Comparison of ENCODE assay signal across 8 cellular contexts in the genomic region with DNA sequence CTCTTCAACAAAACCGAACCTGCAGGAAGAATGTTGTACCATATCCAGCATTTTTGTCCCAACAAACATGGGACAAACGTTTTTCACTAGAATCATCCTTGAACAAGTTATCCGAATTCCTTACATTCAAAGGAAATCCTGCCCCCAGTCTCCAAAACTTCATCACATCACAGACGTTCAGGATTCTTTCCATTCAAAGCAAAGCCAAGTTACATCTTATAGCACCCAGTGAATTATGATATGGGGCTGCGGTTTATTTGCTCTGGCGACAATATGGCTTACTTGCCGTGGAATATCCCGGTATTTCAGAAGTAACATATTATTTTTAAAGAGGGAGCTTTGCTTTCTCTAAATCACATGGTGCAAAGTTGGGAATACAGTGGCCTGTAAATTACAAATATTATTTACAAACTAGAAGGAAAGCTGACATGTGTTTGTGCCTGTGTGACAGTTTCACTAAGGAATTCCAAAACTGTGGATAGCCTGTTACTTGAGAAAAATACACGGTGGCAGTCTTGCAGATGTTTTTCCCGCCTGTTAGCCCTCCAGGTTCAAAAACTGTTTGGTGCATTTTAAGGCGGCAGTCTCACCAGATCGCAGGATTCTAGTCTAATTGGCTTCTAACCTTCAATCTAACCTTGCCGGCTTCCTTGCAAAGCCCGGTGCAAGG. TPM values are rescaled to one million over a fixed set of nuclear protein-coding genes. Genes with fewer than 3 reads are reported as not detected.
A peak's percentile ranks its signal among the peaks of the same experiment; 100 is the strongest.
DNase-seq lines count a peak whose midpoint lies in the region; FAIRE-seq and TF ChIP-seq lines count a peak whose summit lies in the region.

No MANE protein-coding gene starts in this region.

- peak overlapping the region; percentile 96 for H3K27ac Mint-ChIP-seq in T-helper 1 cell treated with Interleukin-12 subunit alpha and Interleukin-12 subunit beta and Interleukin-4 antibody, amounts not matched to agents 30 μg/mL and 1 μg/mL, for 36 hours
- H3K27ac Mint-ChIP-seq in activated naive CD8-positive, alpha-beta T cell = peak overlapping the region; percentile 99

- peak overlapping the region; percentile 94 to 95 for H3K4me3 ChIP-seq in kidney (ENCODE audit: low read length in 2 of 2)

- H3K27ac ChIP-seq in kidney (ENCODE audit: low read depth in 2 of 2, low read length in 2 of 2) = peak overlapping the region; percentile 95 to 99
- H3K27ac ChIP-seq in temporal lobe (ENCODE audit: low read depth, low read length) = peak overlapping the region; percentile 92

- peak overlapping the region; percentile 92 for H3K4me3 Mint-ChIP-seq in T-helper 1 cell treated with Interleukin-12 subunit alpha and Interleukin-12 subunit beta and Interleukin-4 antibody, amounts not matched to agents 30 μg/mL and 1 μg/mL, for 36 hours
- peak overlapping the region; percentile 93 for H3K4me3 Mint-ChIP-seq in activated naive CD8-positive, alpha-beta T cell

- H3K36me3 Mint-ChIP-seq in T-helper 1 cell treated with Interleukin-12 subunit alpha and Interleukin-12 subunit beta and Interleukin-4 antibody, amounts not matched to agents 30 μg/mL and 1 μg/mL, for 36 hours (ENCODE audit: low read depth) = peaks cover 39% of the 10 kb centered on the region
- H3K36me3 Mint-ChIP-seq in activated naive CD8-positive, alpha-beta T cell = peaks cover 10% of the 10 kb centered on the region

- peaks cover 12 to 18% of the 10 kb centered on the region in 2 donors for H3K4me1 ChIP-seq in kidney (ENCODE audit: control insufficient read depth in 1 of 2, insufficient read depth in 1 of 2, low read depth in 1 of 2, low read length in 2 of 2)

- no peak for TF ChIP-seq CTCF in kidney (IDR thresholded peaks at IDR 0.05; ENCODE audit: borderline replicate concordance, extremely low read depth, insufficient read depth)

- H3K4me1 Mint-ChIP-seq in T-helper 1 cell treated with Interleukin-12 subunit alpha and Interleukin-12 subunit beta and Interleukin-4 antibody, amounts not matched to agents 30 μg/mL and 1 μg/mL, for 36 hours (ENCODE audit: low read depth) = peaks cover 51% of the 10 kb centered on the region
- peaks cover 67% of the 10 kb centered on the region for H3K4me1 Mint-ChIP-seq in activated naive CD8-positive, alpha-beta T cell (ENCODE audit: low read depth)

- FAIRE-seq in kidney (lab: Jason Lieb, UNC) = no peak

- H3K9me3 Mint-ChIP-seq in T-helper 1 cell treated with Interleukin-12 subunit alpha and Interleukin-12 subunit beta and Interleukin-4 antibody, amounts not matched to agents 30 μg/mL and 1 μg/mL, for 36 hours = no peaks in the 10 kb centered on the region
- H3K9me3 Mint-ChIP-seq in activated naive CD8-positive, alpha-beta T cell (ENCODE audit: low read depth) = no peaks in the 10 kb centered on the region

- H3K9ac ChIP-seq in kidney (ENCODE audit: low read length in 2 of 2) = peak overlapping the region; percentile 7 to 82

- H3K9me3 ChIP-seq in kidney (ENCODE audit: control insufficient read depth in 1 of 2, low read length in 2 of 2) = no peaks in the 10 kb centered on the region

- H3K36me3 ChIP-seq in kidney (ENCODE audit: control insufficient read depth in 1 of 2, insufficient read depth in 2 of 2, low read length in 2 of 2) = no peaks in the 10 kb centered on the region

- H3K27me3 Mint-ChIP-seq in T-helper 1 cell treated with Interleukin-12 subunit alpha and Interleukin-12 subunit beta and Interleukin-4 antibody, amounts not matched to agents 30 μg/mL and 1 μg/mL, for 36 hours (ENCODE audit: low read depth) = no peaks in the 10 kb centered on the region
- H3K27me3 Mint-ChIP-seq in activated naive CD8-positive, alpha-beta T cell = no peaks in the 10 kb centered on the region

- DNase-seq in T-helper 1 cell = no peak
- DNase-seq in kidney = no peak
- no peak for DNase-seq in kidney tubule cell (ENCODE audit: low spot score)
- DNase-seq in NOMO-1 treated with dmso at 0.1 percent for 144 hours (lab: John Stamatoyannopoulos, UW; ENCODE audit: unreplicated experiment) = no peak
- DNase-seq in HT-29 (ENCODE audit: low spot score) = no peak

- intact Hi-C loops in kidney (cut with DNase I) = no loop called here

RNA-seq across cellular contexts. Expression of a gene that starts 0.8 kb away (rescaled TPM):
- 167 TPM for total RNA-seq in kidney
- 22.0 TPM for polyA plus RNA-seq in kidney (ENCODE audit: insufficient read depth, low read depth, low replicate concordance)
- 32.9 TPM for total RNA-seq in temporal lobe
- 144 and 163 TPM in 2 replicates for total RNA-seq in HT-29 (2014; rRNA removed; shearing (Covaris generic))
